Comparison of ENCODE assay signal across 20 cellular contexts in genomic region chr14:92994942-92995341, GRCh38.
"Had no signal": no experiment of that assay in that cellular context is flagged by ENCODE, and none has a peak within 500 bp of the region (broad histone marks: within the 10 kb centered on the region; RNA-seq: fewer than 3 reads in every experiment).

No MANE protein-coding gene starts in this region.

- ATAC-seq: activated CD4-positive, CD25-positive, alpha-beta regulatory T cell treated with anti-CD3 and anti-CD28 coated beads, Interleukin-2, amount 50 U/mL, for 24 hours; heart left ventricle; left lung had no signal

- H3K36me3 ChIP-seq: brain microvascular endothelial cell, colonic mucosa, neural progenitor cell, prostate gland, thyroid gland had no signal

- H3K4me3 ChIP-seq: colonic mucosa, heart left ventricle, left lung, neural progenitor cell, prostate gland, spleen, thyroid gland had no signal

- H3K27ac ChIP-seq: brain microvascular endothelial cell, colonic mucosa, left lung, neural progenitor cell, prostate gland, thyroid gland had no signal

- H3K27me3 Mint-ChIP-seq: activated CD4-positive, alpha-beta T cell treated with anti-CD3 and anti-CD28 coated beads, Interleukin-2, amount 10 ng/mL, durations not matched to agents 7 days and 5 days; activated naive CD4-positive, alpha-beta T cell treated with anti-CD3 and anti-CD28 coated beads, Interleukin-2, amount 10 ng/mL, durations not matched to agents 7 days and 5 days; central memory CD8-positive, alpha-beta T cell; naive B cell had no signal

- H3K4me3 Mint-ChIP-seq: activated CD4-positive, alpha-beta T cell treated with anti-CD3 and anti-CD28 coated beads, Interleukin-2, amount 10 ng/mL, durations not matched to agents 7 days and 5 days; activated naive CD4-positive, alpha-beta T cell treated with anti-CD3 and anti-CD28 coated beads, Interleukin-2, amount 10 ng/mL, durations not matched to agents 7 days and 5 days; central memory CD8-positive, alpha-beta T cell; naive B cell; neural progenitor cell had no signal

- H3K27me3 ChIP-seq: brain microvascular endothelial cell, colonic mucosa, heart left ventricle, left lung, neural progenitor cell, spleen, thyroid gland had no signal

- H3K27ac Mint-ChIP-seq: activated naive CD4-positive, alpha-beta T cell treated with anti-CD3 and anti-CD28 coated beads, Interleukin-2, amount 10 ng/mL, durations not matched to agents 7 days and 5 days; naive B cell; neural progenitor cell had no signal

- H3K4me1 ChIP-seq: colonic mucosa, left lung, neural progenitor cell had no signal

- H3K9me3 ChIP-seq: colonic mucosa, heart left ventricle, left lung, prostate gland, spleen, thyroid gland had no signal

- H3K9me3 Mint-ChIP-seq: activated CD4-positive, alpha-beta T cell treated with anti-CD3 and anti-CD28 coated beads, Interleukin-2, amount 10 ng/mL, durations not matched to agents 7 days and 5 days; activated naive CD4-positive, alpha-beta T cell treated with anti-CD3 and anti-CD28 coated beads, Interleukin-2, amount 10 ng/mL, durations not matched to agents 7 days and 5 days; central memory CD8-positive, alpha-beta T cell; naive B cell; neural progenitor cell had no signal

- H3K4me1 Mint-ChIP-seq: activated CD4-positive, alpha-beta T cell treated with anti-CD3 and anti-CD28 coated beads, Interleukin-2, amount 10 ng/mL, durations not matched to agents 7 days and 5 days; activated naive CD4-positive, alpha-beta T cell treated with anti-CD3 and anti-CD28 coated beads, Interleukin-2, amount 10 ng/mL, durations not matched to agents 7 days and 5 days; central memory CD8-positive, alpha-beta T cell; naive B cell had no signal

- DNase-seq: activated CD4-positive, alpha-beta T cell treated with anti-CD3 and anti-CD28 coated beads, Interleukin-2, amount 10 ng/mL, durations not matched to agents 7 days and 5 days; activated CD8-positive, alpha-beta memory T cell treated with anti-CD3 and anti-CD28 coated beads, Interleukin-2, amount 50 U/mL, for 48 hours; activated effector memory CD4-positive, alpha-beta T cell treated with Interleukin-2 at 50 U/mL for 16 hours; activated naive CD4-positive, alpha-beta T cell treated with anti-CD3 and anti-CD28 coated beads, Interleukin-2, amount 10 ng/mL, durations not matched to agents 7 days and 5 days; activated T-cell treated with anti-CD3 and anti-CD28 coated beads, Interleukin-2, amount 50 U/mL, for 48 hours; aorta; brain microvascular endothelial cell; colonic mucosa; heart left ventricle; naive B cell; spleen; stimulated activated CD8-positive, alpha-beta memory T cell treated with anti-CD3 and anti-CD28 coated beads, Interleukin-4, amount 100 ng/mL, for 48 hours; stimulated activated naive CD4-positive, alpha-beta T cell; T1000; thyroid gland had no signal
